Comparison of ENCODE assay signal across 16 cellular contexts in genomic region chr5:93186031-93186682, GRCh38.
DNase-seq lines count a peak whose midpoint lies in the region; FAIRE-seq and TF ChIP-seq lines count a peak whose summit lies in the region.
"Had no signal": no experiment of that assay in that cellular context is flagged by ENCODE, and none has a peak within 500 bp of the region (broad histone marks: within the 10 kb centered on the region; RNA-seq: fewer than 3 reads in every experiment).

No MANE protein-coding gene starts in this region.

- no peak overlapping the region for H3K9ac ChIP-seq in MM.1S (ENCODE audit: low read length)

- H3K9me3 ChIP-seq in sigmoid colon (no peaks in the 10 kb centered on the region), MM.1S (replicated peaks; ENCODE audit: insufficient read depth, low read length) (no peaks in the 10 kb centered on the region)
- H3K9me3 ChIP-seq: esophagus squamous epithelium, mucosa of descending colon had no signal

- no peaks in the 10 kb centered on the region for H3K9me2 ChIP-seq in MM.1S (replicated peaks; ENCODE audit: insufficient read depth, low read length)

- no peaks in the 10 kb centered on the region for H3K4me1 ChIP-seq in sigmoid colon
- H3K4me1 ChIP-seq in MM.1S (ENCODE audit: low read length): no peaks in the 10 kb centered on the region
- H3K4me1 ChIP-seq: esophagus squamous epithelium had no signal

- H3K27me3 ChIP-seq in bronchial epithelial cell (ENCODE audit: control insufficient read depth, insufficient read depth, low read length) (no peaks in the 10 kb centered on the region), sigmoid colon (no peaks in the 10 kb centered on the region), MM.1S (replicated peaks; ENCODE audit: insufficient read depth, low read length) (no peaks in the 10 kb centered on the region)
- H3K27me3 ChIP-seq: esophagus squamous epithelium had no signal

- H3K27ac ChIP-seq in sigmoid colon (no peak overlapping the region), MM.1S (ENCODE audit: low read length) (no peak overlapping the region)
- H3K27ac ChIP-seq: esophagus squamous epithelium had no signal

- no peaks in the 10 kb centered on the region for H3F3A ChIP-seq in MM.1S (ENCODE audit: insufficient read depth, low read length)

- FAIRE-seq in bronchial epithelial cell (lab: Jason Lieb, UNC): no peak

- DNase-seq in AG10803 (ENCODE audit: low read depth) (peak; percentile 68), LHCN-M2 (ENCODE audit: low read depth) (peak; percentile 92), bronchial epithelial cell (ENCODE audit: low read depth) (peak; percentile 78), kidney glomerular epithelial cell (lab: John Stamatoyannopoulos, UW) (peak; percentile 81), sigmoid colon (no peak), MM.1S (no peak), GF-D8 (lab: John Stamatoyannopoulos, UW) (no peak)
- DNase-seq in activated CD4-positive, alpha-beta T cell treated with anti-CD3 and anti-CD28 coated beads for 4 hours: no peak
- DNase-seq: activated CD4-positive, alpha-beta memory T cell treated with anti-CD3 and anti-CD28 coated beads, Interleukin-2, amount 10 ng/mL, durations not matched to agents 7 days and 5 days; C1 segment of cervical spinal cord; cerebellar nuclear complex; esophagus squamous epithelium; mucosa of descending colon; NCI-H1105; NCI-H510A; stimulated activated naive CD8-positive, alpha-beta T cell treated with anti-CD3 and anti-CD28 coated beads, Interleukin-15, amount 100 ng/mL, for 72 hours had no signal

- TF ChIP-seq CTCF in AG10803 (conservative IDR thresholded peaks at IDR 0.05; ENCODE audit: low read length) (no peak), bronchial epithelial cell (IDR thresholded peaks at IDR 0.05; ENCODE audit: insufficient read depth, low read length, severe bottlenecking) (no peak), sigmoid colon (IDR thresholded peaks at IDR 0.05) (no peak), MM.1S (IDR thresholded peaks at IDR 0.05; ENCODE audit: low read length) (no peak)

- H3K79me2 ChIP-seq in MM.1S (ENCODE audit: low read length): no peaks in the 10 kb centered on the region

- H3K4me3 ChIP-seq in AG10803 (ENCODE audit: low read length): no peak overlapping the region
- no peak overlapping the region for H3K4me3 ChIP-seq in bronchial epithelial cell (ENCODE audit: low read depth, low read length)
- no peak overlapping the region for H3K4me3 ChIP-seq in sigmoid colon
- no peak overlapping the region for H3K4me3 ChIP-seq in MM.1S (ENCODE audit: low read length)
- H3K4me3 ChIP-seq: esophagus squamous epithelium, mucosa of descending colon had no signal

- H3K36me3 ChIP-seq in bronchial epithelial cell (ENCODE audit: control insufficient read depth, insufficient read depth, low read length) (no peaks in the 10 kb centered on the region), sigmoid colon (no peaks in the 10 kb centered on the region), MM.1S (replicated peaks; ENCODE audit: insufficient read depth, low read length) (no peaks in the 10 kb centered on the region)
- H3K36me3 ChIP-seq: esophagus squamous epithelium had no signal

- intact Hi-C loops in sigmoid colon (cut with DNase I): no loop called here

- H2AFZ ChIP-seq in MM.1S (ENCODE audit: low read length): no peak overlapping the region

- H3K4me2 ChIP-seq in MM.1S (ENCODE audit: low read depth, low read length): no peak overlapping the region

- no peak for TF ChIP-seq EP300 in sigmoid colon (IDR thresholded peaks at IDR 0.05)

- 47 to 62% methylated on average over 3 of the region's 3 CpGs for WGBS in sigmoid colon, 2 donors

- no peaks in the 10 kb centered on the region for H4K20me1 ChIP-seq in MM.1S (ENCODE audit: insufficient read depth, low read length)

- TF ChIP-seq POLR2A in sigmoid colon (IDR thresholded peaks at IDR 0.05): no peak

Comparison
In these comparisons a context has a peak if more than half of its experiments do, and no peak if none do; other contexts are left out.
1. DNase-seq: peak in AG10803 (single experiment), LHCN-M2 (single experiment), bronchial epithelial cell (single experiment) and kidney glomerular epithelial cell (single experiment); none in activated CD4-positive, alpha-beta T cell treated with anti-CD3 and anti-CD28 coated beads for 4 hours (0 of 2), sigmoid colon (single experiment), MM.1S (single experiment) and GF-D8 (single experiment).